Comparison of ENCODE assay signal across 10 cellular contexts in genomic region chr2:182667321-182667695, GRCh38. TPM values are rescaled to one million over a fixed set of nuclear protein-coding genes. Genes with fewer than 3 reads are reported as not detected.
A peak's percentile ranks its signal among the peaks of the same experiment; 100 is the strongest.
DNase-seq lines count a peak whose midpoint lies in the region; ATAC-seq and TF ChIP-seq lines count a peak whose summit lies in the region.
"Had no signal": no experiment of that assay in that cellular context is flagged by ENCODE, and none has a peak within 500 bp of the region (broad histone marks: within the 10 kb centered on the region; RNA-seq: fewer than 3 reads in every experiment).

No MANE protein-coding gene starts in this region.

- DNase-seq in stimulated activated naive CD8-positive, alpha-beta T cell treated with anti-CD3 and anti-CD28 coated beads, Interleukin-15, amount 100 ng/mL, for 72 hours = no peak
- DNase-seq in stimulated activated naive CD8-positive, alpha-beta T cell treated with anti-CD3 and anti-CD28 coated beads, Interleukin-15, Interleukin-2, amounts not matched to agents 100 U/mL and 50 U/mL, for 24 hours = no peak
- DNase-seq in kidney tubule cell (ENCODE audit: low spot score) (no peak), AG20443 (ENCODE audit: low spot score) (no peak), osteocyte (ENCODE audit: extremely low spot score, unreplicated experiment) (no peak)
- no peak for DNase-seq in activated CD4-positive, alpha-beta memory T cell treated with anti-CD3 and anti-CD28 coated beads for 36 hours
- DNase-seq: GDM1; NK-92 treated with Interleukin-12 subunit alpha and Interleukin-12 subunit beta, amount 100 ng/mL, for 24 hours had no signal

- peak; percentile 56 for ATAC-seq in stimulated activated naive CD8-positive, alpha-beta T cell treated with anti-CD3 and anti-CD28 coated beads, Interleukin-15, amount 100 ng/mL, for 72 hours
- no peak for ATAC-seq in stimulated activated naive CD8-positive, alpha-beta T cell treated with anti-CD3 and anti-CD28 coated beads, Interleukin-15, Interleukin-2, amounts not matched to agents 100 U/mL and 50 U/mL, for 24 hours
- peak; percentile 19 for ATAC-seq in HG02610 (IDR thresholded peaks at IDR 0.05; ENCODE audit: unreplicated experiment)
- peak; percentile 33 for ATAC-seq in HG03457 (IDR thresholded peaks at IDR 0.05; ENCODE audit: unreplicated experiment)

- H3K27me3 Mint-ChIP-seq in stimulated activated naive CD8-positive, alpha-beta T cell treated with anti-CD3 and anti-CD28 coated beads, Interleukin-15, amount 100 ng/mL, for 72 hours = peaks cover 11% of the 10 kb centered on the region
- H3K27me3 Mint-ChIP-seq in activated CD4-positive, alpha-beta memory T cell treated with anti-CD3 and anti-CD28 coated beads for 36 hours = peaks cover 2% of the 10 kb centered on the region
- peaks cover 2% of the 10 kb centered on the region for H3K27me3 Mint-ChIP-seq in osteocyte (ENCODE audit: unreplicated experiment)

- TF ChIP-seq CTCF in osteocyte (IDR thresholded peaks at IDR 0.05) = no peak

- H3K36me3 Mint-ChIP-seq in activated CD4-positive, alpha-beta memory T cell treated with anti-CD3 and anti-CD28 coated beads for 36 hours = no peaks in the 10 kb centered on the region
- no peaks in the 10 kb centered on the region for H3K36me3 Mint-ChIP-seq in osteocyte (ENCODE audit: unreplicated experiment)

- no peaks in the 10 kb centered on the region for H3K9me3 Mint-ChIP-seq in stimulated activated naive CD8-positive, alpha-beta T cell treated with anti-CD3 and anti-CD28 coated beads, Interleukin-15, amount 100 ng/mL, for 72 hours
- H3K9me3 Mint-ChIP-seq in activated CD4-positive, alpha-beta memory T cell treated with anti-CD3 and anti-CD28 coated beads for 36 hours = no peaks in the 10 kb centered on the region
- no peaks in the 10 kb centered on the region for H3K9me3 Mint-ChIP-seq in osteocyte (ENCODE audit: unreplicated experiment)

- CTCF ChIA-PET in activated CD4-positive, alpha-beta memory T cell treated with anti-CD3 and anti-CD28 coated beads for 36 hours (lab: Charles Lee) = interaction anchor here (1.0 to 2.3 kb wide), 7 partner anchors 11 to 313 kb away, joined by 3 to 26 read pairs (median 5); partner anchors contain the start of gene DNAJC10

- no peak overlapping the region for H3K27ac Mint-ChIP-seq in stimulated activated naive CD8-positive, alpha-beta T cell treated with anti-CD3 and anti-CD28 coated beads, Interleukin-15, amount 100 ng/mL, for 72 hours
- H3K27ac Mint-ChIP-seq in activated CD4-positive, alpha-beta memory T cell treated with anti-CD3 and anti-CD28 coated beads for 36 hours = no peak overlapping the region
- no peak overlapping the region for H3K27ac Mint-ChIP-seq in osteocyte (ENCODE audit: unreplicated experiment)

- H3K4me3 Mint-ChIP-seq in stimulated activated naive CD8-positive, alpha-beta T cell treated with anti-CD3 and anti-CD28 coated beads, Interleukin-15, amount 100 ng/mL, for 72 hours = no peak overlapping the region
- no peak overlapping the region for H3K4me3 Mint-ChIP-seq in activated CD4-positive, alpha-beta memory T cell treated with anti-CD3 and anti-CD28 coated beads for 36 hours
- H3K4me3 Mint-ChIP-seq in osteocyte (ENCODE audit: unreplicated experiment) = no peak overlapping the region

- POLR2A ChIA-PET in activated CD4-positive, alpha-beta memory T cell treated with anti-CD3 and anti-CD28 coated beads for 36 hours (lab: Charles Lee) = no interaction called here

- intact Hi-C loops in activated CD4-positive, alpha-beta memory T cell treated with anti-CD3 and anti-CD28 coated beads for 36 hours (cut with micrococcal nuclease) = loop anchor here (1.0 kb wide), 2 partner anchors 48 to 313 kb away; no protein-coding TSS in a partner anchor

- no peaks in the 10 kb centered on the region for H3K4me1 Mint-ChIP-seq in stimulated activated naive CD8-positive, alpha-beta T cell treated with anti-CD3 and anti-CD28 coated beads, Interleukin-15, amount 100 ng/mL, for 72 hours
- H3K4me1 Mint-ChIP-seq in activated CD4-positive, alpha-beta memory T cell treated with anti-CD3 and anti-CD28 coated beads for 36 hours (ENCODE audit: low read depth) = peaks cover 4% of the 10 kb centered on the region
- H3K4me1 Mint-ChIP-seq in osteocyte (ENCODE audit: unreplicated experiment) = peaks cover 4% of the 10 kb centered on the region

RNA-seq across cellular contexts. Expression of gene DNAJC10, which starts 48.7 kb away (rescaled TPM):
- total RNA-seq in activated CD4-positive, alpha-beta memory T cell treated with anti-CD3 and anti-CD28 coated beads for 36 hours = 10 to 100 TPM; 59.0 to 63.6 TPM
- 157 and 167 TPM in 2 replicates for total RNA-seq in osteocyte
